In genomic region chrX:112356031-112356430, GRCh38 we compare ENCODE assay signal across 2 cellular contexts.
TF ChIP-seq lines count a peak whose summit lies in the region.

No MANE protein-coding gene starts in this region.

TF ChIP-seq in GM23338, 12 proteins besides CTCF, POLR2A, EP300 and RAD21 (continued from another document):
- no peak for TF ChIP-seq JUNB (IDR thresholded peaks at IDR 0.05; ENCODE audit: unreplicated experiment)
- TF ChIP-seq STAT1 (IDR thresholded peaks at IDR 0.05; ENCODE audit: unreplicated experiment) = no peak
- no peak for TF ChIP-seq NANOG (IDR thresholded peaks at IDR 0.05; ENCODE audit: borderline replicate concordance)
- TF ChIP-seq, protein P1, sequence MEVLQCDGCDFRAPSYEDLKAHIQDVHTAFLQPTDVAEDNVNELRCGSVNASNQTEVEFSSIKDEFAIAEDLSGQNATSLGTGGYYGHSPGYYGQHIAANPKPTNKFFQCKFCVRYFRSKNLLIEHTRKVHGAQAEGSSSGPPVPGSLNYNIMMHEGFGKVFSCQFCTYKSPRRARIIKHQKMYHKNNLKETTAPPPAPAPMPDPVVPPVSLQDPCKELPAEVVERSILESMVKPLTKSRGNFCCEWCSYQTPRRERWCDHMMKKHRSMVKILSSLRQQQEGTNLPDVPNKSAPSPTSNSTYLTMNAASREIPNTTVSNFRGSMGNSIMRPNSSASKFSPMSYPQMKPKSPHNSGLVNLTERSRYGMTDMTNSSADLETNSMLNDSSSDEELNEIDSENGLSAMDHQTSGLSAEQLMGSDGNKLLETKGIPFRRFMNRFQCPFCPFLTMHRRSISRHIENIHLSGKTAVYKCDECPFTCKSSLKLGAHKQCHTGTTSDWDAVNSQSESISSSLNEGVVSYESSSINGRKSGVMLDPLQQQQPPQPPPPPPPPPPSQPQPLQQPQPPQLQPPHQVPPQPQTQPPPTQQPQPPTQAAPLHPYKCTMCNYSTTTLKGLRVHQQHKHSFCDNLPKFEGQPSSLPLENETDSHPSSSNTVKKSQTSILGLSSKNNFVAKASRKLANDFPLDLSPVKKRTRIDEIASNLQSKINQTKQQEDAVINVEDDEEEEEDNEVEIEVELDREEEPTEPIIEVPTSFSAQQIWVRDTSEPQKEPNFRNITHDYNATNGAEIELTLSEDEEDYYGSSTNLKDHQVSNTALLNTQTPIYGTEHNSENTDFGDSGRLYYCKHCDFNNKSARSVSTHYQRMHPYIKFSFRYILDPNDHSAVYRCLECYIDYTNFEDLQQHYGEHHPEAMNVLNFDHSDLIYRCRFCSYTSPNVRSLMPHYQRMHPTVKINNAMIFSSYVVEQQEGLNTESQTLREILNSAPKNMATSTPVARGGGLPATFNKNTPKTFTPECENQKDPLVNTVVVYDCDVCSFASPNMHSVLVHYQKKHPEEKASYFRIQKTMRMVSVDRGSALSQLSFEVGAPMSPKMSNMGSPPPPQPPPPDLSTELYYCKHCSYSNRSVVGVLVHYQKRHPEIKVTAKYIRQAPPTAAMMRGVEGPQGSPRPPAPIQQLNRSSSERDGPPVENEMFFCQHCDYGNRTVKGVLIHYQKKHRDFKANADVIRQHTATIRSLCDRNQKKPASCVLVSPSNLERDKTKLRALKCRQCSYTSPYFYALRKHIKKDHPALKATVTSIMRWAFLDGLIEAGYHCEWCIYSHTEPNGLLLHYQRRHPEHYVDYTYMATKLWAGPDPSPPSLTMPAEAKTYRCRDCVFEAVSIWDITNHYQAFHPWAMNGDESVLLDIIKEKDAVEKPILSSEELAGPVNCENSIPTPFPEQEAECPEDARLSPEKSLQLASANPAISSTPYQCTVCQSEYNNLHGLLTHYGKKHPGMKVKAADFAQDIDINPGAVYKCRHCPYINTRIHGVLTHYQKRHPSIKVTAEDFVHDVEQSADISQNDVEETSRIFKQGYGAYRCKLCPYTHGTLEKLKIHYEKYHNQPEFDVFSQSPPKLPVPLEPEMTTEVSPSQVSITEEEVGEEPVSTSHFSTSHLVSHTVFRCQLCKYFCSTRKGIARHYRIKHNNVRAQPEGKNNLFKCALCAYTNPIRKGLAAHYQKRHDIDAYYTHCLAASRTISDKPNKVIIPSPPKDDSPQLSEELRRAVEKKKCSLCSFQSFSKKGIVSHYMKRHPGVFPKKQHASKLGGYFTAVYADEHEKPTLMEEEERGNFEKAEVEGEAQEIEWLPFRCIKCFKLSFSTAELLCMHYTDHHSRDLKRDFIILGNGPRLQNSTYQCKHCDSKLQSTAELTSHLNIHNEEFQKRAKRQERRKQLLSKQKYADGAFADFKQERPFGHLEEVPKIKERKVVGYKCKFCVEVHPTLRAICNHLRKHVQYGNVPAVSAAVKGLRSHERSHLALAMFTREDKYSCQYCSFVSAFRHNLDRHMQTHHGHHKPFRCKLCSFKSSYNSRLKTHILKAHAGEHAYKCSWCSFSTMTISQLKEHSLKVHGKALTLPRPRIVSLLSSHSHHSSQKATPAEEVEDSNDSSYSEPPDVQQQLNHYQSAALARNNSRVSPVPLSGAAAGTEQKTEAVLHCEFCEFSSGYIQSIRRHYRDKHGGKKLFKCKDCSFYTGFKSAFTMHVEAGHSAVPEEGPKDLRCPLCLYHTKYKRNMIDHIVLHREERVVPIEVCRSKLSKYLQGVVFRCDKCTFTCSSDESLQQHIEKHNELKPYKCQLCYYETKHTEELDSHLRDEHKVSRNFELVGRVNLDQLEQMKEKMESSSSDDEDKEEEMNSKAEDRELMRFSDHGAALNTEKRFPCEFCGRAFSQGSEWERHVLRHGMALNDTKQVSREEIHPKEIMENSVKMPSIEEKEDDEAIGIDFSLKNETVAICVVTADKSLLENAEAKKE (CRISPR knock-in tag; IDR thresholded peaks at IDR 0.05) = no peak
- no peak for TF ChIP-seq EZH2 (IDR thresholded peaks at IDR 0.05; ENCODE audit: low read depth, unreplicated experiment)
- TF ChIP-seq REST (IDR thresholded peaks at IDR 0.05; ENCODE audit: unreplicated experiment) = no peak
- no peak for TF ChIP-seq POLR2AphosphoS5 (IDR thresholded peaks at IDR 0.05; ENCODE audit: low read depth)
TF ChIP-seq in GM23338: peak in this region for 0.

TF ChIP-seq in HEK293T, 16 proteins besides CTCF, POLR2A, EP300 and RAD21 (continued from another document):
- TF ChIP-seq, protein P2, sequence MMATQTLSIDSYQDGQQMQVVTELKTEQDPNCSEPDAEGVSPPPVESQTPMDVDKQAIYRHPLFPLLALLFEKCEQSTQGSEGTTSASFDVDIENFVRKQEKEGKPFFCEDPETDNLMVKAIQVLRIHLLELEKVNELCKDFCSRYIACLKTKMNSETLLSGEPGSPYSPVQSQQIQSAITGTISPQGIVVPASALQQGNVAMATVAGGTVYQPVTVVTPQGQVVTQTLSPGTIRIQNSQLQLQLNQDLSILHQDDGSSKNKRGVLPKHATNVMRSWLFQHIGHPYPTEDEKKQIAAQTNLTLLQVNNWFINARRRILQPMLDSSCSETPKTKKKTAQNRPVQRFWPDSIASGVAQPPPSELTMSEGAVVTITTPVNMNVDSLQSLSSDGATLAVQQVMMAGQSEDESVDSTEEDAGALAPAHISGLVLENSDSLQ (IDR thresholded peaks at IDR 0.05) = no peak
- TF ChIP-seq BHLHE40 (IDR thresholded peaks at IDR 0.05; ENCODE audit: borderline replicate concordance) (no peak), L3MBTL2 (conservative IDR thresholded peaks at IDR 0.05) (no peak)
TF ChIP-seq in HEK293T: peak in this region for 0.
